ENCODE assay signal across 2 cellular contexts in the genomic region with DNA sequence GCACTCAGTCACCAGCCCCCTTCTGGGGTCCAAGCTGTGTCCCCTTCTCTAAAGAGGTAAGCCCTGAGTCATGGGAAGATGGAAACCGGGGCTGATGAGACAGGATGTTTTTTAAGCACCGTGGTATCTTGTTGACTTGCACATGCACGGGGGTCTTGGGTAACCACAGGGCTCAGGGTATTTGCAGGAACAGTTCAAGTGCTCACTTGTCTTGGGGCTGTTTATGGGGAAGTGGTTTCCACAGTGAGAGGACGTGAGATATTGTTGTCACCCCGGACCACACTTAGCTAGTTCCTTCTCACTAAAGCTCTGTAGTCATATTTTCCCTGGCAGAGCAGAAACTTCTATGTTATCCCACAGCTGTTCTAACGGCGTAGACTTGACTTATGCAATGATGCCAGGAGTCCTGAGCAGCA.
TF ChIP-seq lines count a peak whose summit lies in the region.

No MANE protein-coding gene starts in this region.

TF ChIP-seq in liver, 16 proteins besides CTCF, POLR2A, EP300 and RAD21:
- TF ChIP-seq JUND (IDR thresholded peaks at IDR 0.05) = peak in 1 of 2 donors; percentile 28
- TF ChIP-seq, protein P1, sequence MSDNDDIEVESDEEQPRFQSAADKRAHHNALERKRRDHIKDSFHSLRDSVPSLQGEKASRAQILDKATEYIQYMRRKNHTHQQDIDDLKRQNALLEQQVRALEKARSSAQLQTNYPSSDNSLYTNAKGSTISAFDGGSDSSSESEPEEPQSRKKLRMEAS (IDR thresholded peaks at IDR 0.05) = no peak
- TF ChIP-seq, protein P2, sequence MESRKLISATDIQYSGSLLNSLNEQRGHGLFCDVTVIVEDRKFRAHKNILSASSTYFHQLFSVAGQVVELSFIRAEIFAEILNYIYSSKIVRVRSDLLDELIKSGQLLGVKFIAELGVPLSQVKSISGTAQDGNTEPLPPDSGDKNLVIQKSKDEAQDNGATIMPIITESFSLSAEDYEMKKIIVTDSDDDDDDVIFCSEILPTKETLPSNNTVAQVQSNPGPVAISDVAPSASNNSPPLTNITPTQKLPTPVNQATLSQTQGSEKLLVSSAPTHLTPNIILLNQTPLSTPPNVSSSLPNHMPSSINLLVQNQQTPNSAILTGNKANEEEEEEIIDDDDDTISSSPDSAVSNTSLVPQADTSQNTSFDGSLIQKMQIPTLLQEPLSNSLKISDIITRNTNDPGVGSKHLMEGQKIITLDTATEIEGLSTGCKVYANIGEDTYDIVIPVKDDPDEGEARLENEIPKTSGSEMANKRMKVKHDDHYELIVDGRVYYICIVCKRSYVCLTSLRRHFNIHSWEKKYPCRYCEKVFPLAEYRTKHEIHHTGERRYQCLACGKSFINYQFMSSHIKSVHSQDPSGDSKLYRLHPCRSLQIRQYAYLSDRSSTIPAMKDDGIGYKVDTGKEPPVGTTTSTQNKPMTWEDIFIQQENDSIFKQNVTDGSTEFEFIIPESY (IDR thresholded peaks at IDR 0.05) = no peak

TF ChIP-seq in HepG2, 621 proteins besides CTCF, POLR2A, EP300 and RAD21:
- no peak for TF ChIP-seq ZNF713 (CRISPR knock-in tag; IDR thresholded peaks at IDR 0.05)
- TF ChIP-seq ARID2 (CRISPR knock-in tag; IDR thresholded peaks at IDR 0.05; ENCODE audit: borderline replicate concordance) = no peak
- no peak for TF ChIP-seq KDM3A (CRISPR knock-in tag; IDR thresholded peaks at IDR 0.05; ENCODE audit: low read depth)
- TF ChIP-seq SIX1 (CRISPR knock-in tag; IDR thresholded peaks at IDR 0.05; ENCODE audit: borderline replicate concordance) = no peak
- TF ChIP-seq DPF2 (CRISPR knock-in tag; IDR thresholded peaks at IDR 0.05; ENCODE audit: borderline replicate concordance, low read depth) = no peak
- TF ChIP-seq IRF2 (CRISPR knock-in tag; IDR thresholded peaks at IDR 0.05) = no peak
- TF ChIP-seq REPIN1 (CRISPR knock-in tag; IDR thresholded peaks at IDR 0.05; ENCODE audit: borderline replicate concordance, low read depth) = no peak
- TF ChIP-seq SRF (IDR thresholded peaks at IDR 0.05; ENCODE audit: low read depth, low read length) = no peak
- no peak for TF ChIP-seq ZNF251 (CRISPR knock-in tag; IDR thresholded peaks at IDR 0.05)
- no peak for TF ChIP-seq SALL1 (CRISPR knock-in tag; IDR thresholded peaks at IDR 0.05)
- TF ChIP-seq, protein P3, sequence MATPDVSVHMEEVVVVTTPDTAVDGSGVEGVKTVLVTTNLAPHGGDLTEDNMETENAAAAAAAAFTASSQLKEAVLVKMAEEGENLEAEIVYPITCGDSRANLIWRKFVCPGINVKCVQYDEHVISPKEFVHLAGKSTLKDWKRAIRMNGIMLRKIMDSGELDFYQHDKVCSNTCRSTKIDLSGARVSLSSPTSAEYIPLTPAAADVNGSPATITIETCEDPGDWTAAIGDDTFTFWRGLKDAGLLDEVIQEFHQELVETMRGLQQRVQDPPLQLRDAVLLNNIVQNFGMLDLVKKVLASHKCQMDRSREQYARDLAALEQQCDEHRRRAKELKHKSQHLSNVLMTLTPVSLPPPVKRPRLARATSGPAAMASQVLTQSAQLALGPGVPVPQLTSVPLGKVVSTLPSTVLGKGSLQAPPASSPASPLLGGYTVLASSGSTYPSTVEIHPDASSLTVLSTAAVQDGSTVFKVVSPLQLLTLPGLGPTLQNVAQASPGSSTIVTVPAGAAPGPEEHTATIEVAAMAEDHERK (CRISPR knock-in tag; IDR thresholded peaks at IDR 0.05; ENCODE audit: low read depth) = no peak
- TF ChIP-seq, protein P4, sequence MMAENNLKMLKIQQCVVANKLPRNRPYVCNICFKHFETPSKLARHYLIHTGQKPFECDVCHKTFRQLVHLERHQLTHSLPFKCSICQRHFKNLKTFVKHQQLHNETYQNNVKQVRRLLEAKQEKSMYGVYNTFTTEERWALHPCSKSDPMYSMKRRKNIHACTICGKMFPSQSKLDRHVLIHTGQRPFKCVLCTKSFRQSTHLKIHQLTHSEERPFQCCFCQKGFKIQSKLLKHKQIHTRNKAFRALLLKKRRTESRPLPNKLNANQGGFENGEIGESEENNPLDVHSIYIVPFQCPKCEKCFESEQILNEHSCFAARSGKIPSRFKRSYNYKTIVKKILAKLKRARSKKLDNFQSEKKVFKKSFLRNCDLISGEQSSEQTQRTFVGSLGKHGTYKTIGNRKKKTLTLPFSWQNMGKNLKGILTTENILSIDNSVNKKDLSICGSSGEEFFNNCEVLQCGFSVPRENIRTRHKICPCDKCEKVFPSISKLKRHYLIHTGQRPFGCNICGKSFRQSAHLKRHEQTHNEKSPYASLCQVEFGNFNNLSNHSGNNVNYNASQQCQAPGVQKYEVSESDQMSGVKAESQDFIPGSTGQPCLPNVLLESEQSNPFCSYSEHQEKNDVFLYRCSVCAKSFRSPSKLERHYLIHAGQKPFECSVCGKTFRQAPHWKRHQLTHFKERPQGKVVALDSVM (CRISPR knock-in tag; IDR thresholded peaks at IDR 0.05) = no peak
- no peak for TF ChIP-seq NFE2 (CRISPR knock-in tag; IDR thresholded peaks at IDR 0.05)
- no peak for TF ChIP-seq ZSCAN22 (CRISPR knock-in tag; IDR thresholded peaks at IDR 0.05)
- TF ChIP-seq CHCHD3 (CRISPR knock-in tag; IDR thresholded peaks at IDR 0.05) = no peak
- TF ChIP-seq, protein P5, sequence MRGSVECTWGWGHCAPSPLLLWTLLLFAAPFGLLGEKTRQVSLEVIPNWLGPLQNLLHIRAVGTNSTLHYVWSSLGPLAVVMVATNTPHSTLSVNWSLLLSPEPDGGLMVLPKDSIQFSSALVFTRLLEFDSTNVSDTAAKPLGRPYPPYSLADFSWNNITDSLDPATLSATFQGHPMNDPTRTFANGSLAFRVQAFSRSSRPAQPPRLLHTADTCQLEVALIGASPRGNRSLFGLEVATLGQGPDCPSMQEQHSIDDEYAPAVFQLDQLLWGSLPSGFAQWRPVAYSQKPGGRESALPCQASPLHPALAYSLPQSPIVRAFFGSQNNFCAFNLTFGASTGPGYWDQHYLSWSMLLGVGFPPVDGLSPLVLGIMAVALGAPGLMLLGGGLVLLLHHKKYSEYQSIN (CRISPR knock-in tag; IDR thresholded peaks at IDR 0.05; ENCODE audit: borderline replicate concordance) = no peak
- no peak for TF ChIP-seq FOXA3 (CRISPR knock-in tag; IDR thresholded peaks at IDR 0.05)
- TF ChIP-seq XRCC5 (optimal IDR thresholded peaks at IDR 0.05; ENCODE audit: low read length) = no peak
- no peak for TF ChIP-seq CREB1 (IDR thresholded peaks at IDR 0.05)
- no peak for TF ChIP-seq CREB1 (CRISPR knock-in tag; IDR thresholded peaks at IDR 0.05)
